ENCODE assay signal across 8 cellular contexts in the genomic region with DNA sequence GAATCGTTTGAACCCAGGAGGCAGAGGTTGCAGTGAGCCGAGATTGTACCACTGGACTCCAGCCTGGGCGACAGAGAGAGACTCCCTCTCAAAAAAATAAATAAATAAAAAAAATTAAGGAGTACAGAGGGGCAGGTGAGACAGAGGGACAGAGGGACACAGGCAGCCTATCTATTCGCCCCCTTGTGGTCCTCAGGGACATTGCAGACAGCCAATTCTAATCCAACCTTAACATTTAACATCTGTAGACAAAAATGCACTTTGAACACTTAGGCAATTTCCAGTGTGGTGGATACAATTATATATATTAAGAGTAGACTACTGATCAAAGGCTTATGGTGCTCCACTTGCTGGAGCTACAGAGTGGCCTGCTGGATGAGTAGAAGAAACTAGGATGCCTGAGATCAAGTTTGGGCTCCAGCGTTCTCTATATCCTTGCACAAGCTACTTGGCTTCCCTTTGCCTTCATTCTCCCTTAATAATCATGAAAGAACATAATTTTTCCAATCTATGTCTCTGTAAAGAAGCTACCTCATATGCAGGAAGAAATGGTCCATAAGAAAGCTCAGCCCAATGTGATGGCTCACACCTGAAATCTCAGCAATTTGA. TPM values are rescaled to one million over a fixed set of nuclear protein-coding genes. Genes with fewer than 3 reads are reported as not detected.
DNase-seq lines count a peak whose midpoint lies in the region; ATAC-seq and TF ChIP-seq lines count a peak whose summit lies in the region.

No MANE protein-coding gene starts in this region.

- DNase-seq in GM03348 (ENCODE audit: low spot score), result peak; percentile 68
- DNase-seq in SK-N-SH, result peak; percentile 54
- peak; percentile 50 for DNase-seq in activated naive CD8-positive, alpha-beta T cell treated with anti-CD3 and anti-CD28 coated beads, Interleukin-2, amount 50 U/mL, for 24 hours
- peak; percentile 61 for DNase-seq in iPS-NIHi7 (ENCODE audit: extremely low spot score)
- peak; percentile 22 to 37 for DNase-seq in stimulated activated CD4-positive, alpha-beta T cell treated with anti-CD3 and anti-CD28 coated beads, Interleukin-4, amount 100 ng/mL, for 48 hours (ENCODE audit: low read depth in 2 of 2)

- TF ChIP-seq RAD21 in SK-N-SH (IDR thresholded peaks at IDR 0.05; ENCODE audit: low read length), result peak; percentile 74

- CTCF ChIA-PET in SK-N-SH (lab: Yijun Ruan, JAX), result interaction anchor here (0.7 to 2.5 kb wide), 30 partner anchors 11 to 294 kb away, joined by 3 to 15 read pairs (median 4); a partner anchor contains a TSS

- H3K27ac Mint-ChIP-seq in activated naive CD8-positive, alpha-beta T cell treated with anti-CD3 and anti-CD28 coated beads, Interleukin-2, amount 50 U/mL, for 24 hours, result no peak overlapping the region

- H4K20me1 ChIP-seq in SK-N-SH (ENCODE audit: insufficient read depth), result no peaks in the 10 kb centered on the region

- no peak overlapping the region for H3K4me2 ChIP-seq in SK-N-SH

- no peaks in the 10 kb centered on the region for H3K79me2 ChIP-seq in SK-N-SH (ENCODE audit: insufficient read depth)

- H3K4me1 ChIP-seq in SK-N-SH (ENCODE audit: control insufficient read depth in 1 of 2, insufficient read depth in 2 of 2, low read depth in 1 of 2, low read length in 1 of 2), result no peaks in the 10 kb centered on the region; a peak in 1 of 4 replicates

- no peak overlapping the region for H3K4me3 Mint-ChIP-seq in activated naive CD8-positive, alpha-beta T cell treated with anti-CD3 and anti-CD28 coated beads, Interleukin-2, amount 50 U/mL, for 24 hours

- H3K27me3 ChIP-seq in SK-N-SH (ENCODE audit: insufficient read depth), result no peaks in the 10 kb centered on the region

- WGBS in SK-N-SH (ENCODE audit: low lambda C conversion rate), result 56% methylated on average over 5 of the region's 5 CpGs

- H3K9me3 ChIP-seq in SK-N-SH, result no peaks in the 10 kb centered on the region

- peak; percentile 72 for ATAC-seq in HG03066 (IDR thresholded peaks at IDR 0.05; ENCODE audit: low read depth, unreplicated experiment)
- no peak for ATAC-seq in activated naive CD8-positive, alpha-beta T cell treated with anti-CD3 and anti-CD28 coated beads, Interleukin-2, amount 50 U/mL, for 24 hours
- no peak for ATAC-seq in HG03108 (IDR thresholded peaks at IDR 0.05; ENCODE audit: unreplicated experiment)
- no peak for ATAC-seq in GM18520 (IDR thresholded peaks at IDR 0.05; ENCODE audit: unreplicated experiment)

- H2AFZ ChIP-seq in SK-N-SH (ENCODE audit: low read depth), result no peak overlapping the region

- no peaks in the 10 kb centered on the region for H3K36me3 ChIP-seq in SK-N-SH (replicated peaks in 1 of 2; ENCODE audit: control insufficient read depth in 1 of 2, insufficient read depth in 2 of 2, low read length in 1 of 2)

- POLR2A ChIA-PET in SK-N-SH (lab: Yijun Ruan, JAX), result no interaction called here

- no peak overlapping the region for H3K9ac ChIP-seq in SK-N-SH

- H3F3A ChIP-seq in SK-N-SH (replicated peaks; ENCODE audit: insufficient read depth), result peaks cover under 1% of the 10 kb centered on the region

- H3K36me3 Mint-ChIP-seq in activated naive CD8-positive, alpha-beta T cell treated with anti-CD3 and anti-CD28 coated beads, Interleukin-2, amount 50 U/mL, for 24 hours (ENCODE audit: low read depth), result no peaks in the 10 kb centered on the region

- no peak overlapping the region for H3K4me3 ChIP-seq in SK-N-SH (ENCODE audit: low read depth in 2 of 2, low read length in 1 of 2)

- no peaks in the 10 kb centered on the region for H3K9me2 ChIP-seq in SK-N-SH

- no peaks in the 10 kb centered on the region for H3K9me3 Mint-ChIP-seq in activated naive CD8-positive, alpha-beta T cell treated with anti-CD3 and anti-CD28 coated beads, Interleukin-2, amount 50 U/mL, for 24 hours

- no peak overlapping the region for H3K27ac ChIP-seq in SK-N-SH (ENCODE audit: low read depth in 2 of 2, low read length in 1 of 2)

- no peaks in the 10 kb centered on the region for H3K27me3 Mint-ChIP-seq in activated naive CD8-positive, alpha-beta T cell treated with anti-CD3 and anti-CD28 coated beads, Interleukin-2, amount 50 U/mL, for 24 hours

- TF ChIP-seq EP300 in SK-N-SH (IDR thresholded peaks at IDR 0.05; ENCODE audit: borderline replicate concordance in 1 of 2, low read depth in 1 of 2, low read length in 1 of 2), result no peak

- no peaks in the 10 kb centered on the region for H3K4me1 Mint-ChIP-seq in activated naive CD8-positive, alpha-beta T cell treated with anti-CD3 and anti-CD28 coated beads, Interleukin-2, amount 50 U/mL, for 24 hours

- TF ChIP-seq CTCF in SK-N-SH (IDR thresholded peaks at IDR 0.05), result peak; percentile 90

TF ChIP-seq in SK-N-SH, 30 proteins besides CTCF, POLR2A, EP300 and RAD21:
- TF ChIP-seq FOXM1 (IDR thresholded peaks at IDR 0.05; ENCODE audit: low read depth) (no peak), JUND (IDR thresholded peaks at IDR 0.05) (no peak), SMC3 (IDR thresholded peaks at IDR 0.05; ENCODE audit: low read depth, low read length) (peak; percentile 81), SIN3A (IDR thresholded peaks at IDR 0.05; ENCODE audit: borderline replicate concordance, low read depth, low read length) (no peak), RXRA (IDR thresholded peaks at IDR 0.05; ENCODE audit: borderline replicate concordance, low read depth) (no peak)

RNA-seq across cellular contexts. Expression of a gene that starts 8.2 kb away (rescaled TPM):
- polyA plus RNA-seq in SK-N-SH (2012; rRNA removed), result 26.1 and 27.0 TPM in 2 replicates
- 16.0 and 19.7 TPM in 2 replicates for polyA plus RNA-seq in SK-N-SH (2012; cell fraction: cytosol; rRNA removed)
- 21.7 and 28.1 TPM in 2 replicates for polyA plus RNA-seq in SK-N-SH (2012; cell fraction: nucleus; rRNA removed)

RNA-seq across cellular contexts. Expression of a gene that starts 31.8 kb away (rescaled TPM):
- 7.3 and 7.6 TPM in 2 replicates for polyA plus RNA-seq in SK-N-SH (2012; rRNA removed)
- 6.3 and 7.8 TPM in 2 replicates for polyA plus RNA-seq in SK-N-SH (2012; cell fraction: cytosol; rRNA removed)
- 6.8 and 7.7 TPM in 2 replicates for polyA plus RNA-seq in SK-N-SH (2012; cell fraction: nucleus; rRNA removed)
